8 cellular contexts compared by ENCODE assay signal in the genomic region with DNA sequence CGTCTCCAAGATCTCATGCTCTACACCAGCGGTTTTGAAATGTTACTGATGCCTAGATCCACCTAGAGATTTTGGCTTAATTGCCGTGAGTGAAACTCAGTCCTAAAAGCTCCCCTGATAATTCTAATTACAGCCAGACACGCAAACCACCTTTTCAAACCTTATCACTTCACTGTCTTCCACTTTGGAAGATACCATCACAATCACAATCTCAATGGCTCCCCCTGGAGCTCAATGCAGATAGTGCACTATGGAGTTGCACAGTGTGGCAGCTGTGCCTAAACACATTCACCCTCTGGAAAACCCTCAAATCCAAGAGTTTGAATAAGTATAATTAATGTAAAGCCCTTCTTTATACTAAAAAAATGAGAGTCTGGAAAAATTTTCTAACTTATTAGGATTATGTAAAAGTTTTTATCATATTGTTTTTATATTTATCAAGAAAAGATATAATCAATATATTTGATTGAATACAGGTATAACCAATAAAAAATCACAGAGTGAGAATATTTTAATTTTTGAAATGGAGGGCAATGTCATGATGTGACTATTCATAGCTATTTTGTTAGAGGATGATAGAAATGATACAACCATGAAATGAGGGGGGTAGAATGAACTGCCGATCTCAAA.
DNase-seq lines count a peak whose midpoint lies in the region; ATAC-seq and TF ChIP-seq lines count a peak whose summit lies in the region.

No MANE protein-coding gene starts in this region.

- peaks cover 3% of the 10 kb centered on the region; the same call in 1 of the 2 replicates for H3K9me1 ChIP-seq in IMR-90 (ENCODE audit: insufficient read depth, low read length)

- H2AK9ac ChIP-seq in IMR-90 (replicated peaks; ENCODE audit: low read depth, low read length, poor library complexity), result no peak overlapping the region

- TF ChIP-seq RAD21 in IMR-90 (IDR thresholded peaks at IDR 0.05; ENCODE audit: low read length), result peak; percentile 64

- intact Hi-C loops in IMR-90 (cut with micrococcal nuclease), result loop anchor here (1.0 to 5.0 kb wide), 3 partner anchors 312 to 641 kb away; no protein-coding TSS in a partner anchor

- no peak overlapping the region for H3K14ac ChIP-seq in IMR-90 (replicated peaks; ENCODE audit: low read depth, low read length)

- BruUV-seq in IMR-90 (replicated peaks; lab: Mats Ljungman, UMichigan), result no TSS peak

- no peaks in the 10 kb centered on the region for H3K79me2 ChIP-seq in hepatocyte

- H2BK15ac ChIP-seq in IMR-90 (ENCODE audit: low read depth, low read length), result peak overlapping the region; percentile 84; the same call in 2 of the 3 replicates

- H4K8ac ChIP-seq in IMR-90 (ENCODE audit: low read depth in 2 of 2, low read length in 2 of 2), result no peak overlapping the region

- H3K27me3 ChIP-seq in GM06990 (replicated peaks; ENCODE audit: control insufficient read depth, insufficient read depth, low read length) (no peaks in the 10 kb centered on the region), IMR-90 (ENCODE audit: control insufficient read depth, insufficient read depth, low read length) (no peaks in the 10 kb centered on the region), hepatocyte (no peaks in the 10 kb centered on the region)

- no peaks in the 10 kb centered on the region for H3K36me3 Mint-ChIP-seq in activated naive CD8-positive, alpha-beta T cell treated with anti-CD3 and anti-CD28 coated beads, Interleukin-2, amount 10 ng/mL, durations not matched to agents 7 days and 5 days

- H3K9me3 ChIP-seq in IMR-90 (ENCODE audit: control insufficient read depth, insufficient read depth, low read length) (no peaks in the 10 kb centered on the region), hepatocyte (ENCODE audit: low read depth) (no peaks in the 10 kb centered on the region)

- no peaks in the 10 kb centered on the region for H3K4me1 Mint-ChIP-seq in activated naive CD8-positive, alpha-beta T cell treated with anti-CD3 and anti-CD28 coated beads, Interleukin-2, amount 10 ng/mL, durations not matched to agents 7 days and 5 days

- H3K4ac ChIP-seq in IMR-90 (ENCODE audit: low read depth, low read length), result peak overlapping the region; percentile 33; the same call in 1 of the 2 replicates

- H3K27ac ChIP-seq in IMR-90 (ENCODE audit: insufficient read depth, low read length), result no peak overlapping the region
- H3K27ac ChIP-seq in hepatocyte, result no peak overlapping the region

- H2BK120ac ChIP-seq in IMR-90 (ENCODE audit: low read depth, low read length), result peak overlapping the region; percentile 44; the same call in 1 of the 2 replicates

- no peak overlapping the region for H4K5ac ChIP-seq in IMR-90 (ENCODE audit: low read depth, low read length)

- no peak for TF ChIP-seq POLR2A in IMR-90 (IDR thresholded peaks at IDR 0.05; ENCODE audit: low read depth, low read length)

- CTCF ChIA-PET in IMR-90 (lab: Yijun Ruan, JAX), result interaction anchor here (0.5 to 1.8 kb wide), 16 partner anchors 9 to 703 kb away, joined by 3 to 8 read pairs (median 4); no protein-coding TSS in a partner anchor

- peaks cover 8% of the 10 kb centered on the region for H3K4me1 ChIP-seq in IMR-90 (ENCODE audit: control insufficient read depth, insufficient read depth, low read length)
- H3K4me1 ChIP-seq in hepatocyte (ENCODE audit: insufficient read depth), result no peaks in the 10 kb centered on the region

- no peak overlapping the region for H3K18ac ChIP-seq in IMR-90 (ENCODE audit: low read depth, low read length)

- H3K4me2 ChIP-seq in IMR-90 (ENCODE audit: low read depth, low read length) (no peak overlapping the region), hepatocyte (no peak overlapping the region)

- DNase-seq in GM06990 (ENCODE audit: extremely low read depth, insufficient read length), result no peak
- DNase-seq in IMR-90, result peak; percentile 38
- peak; percentile 24 to 67 for DNase-seq in NOMO-1 (lab: John Stamatoyannopoulos, UW; ENCODE audit: unreplicated experiment in 2 of 2)
- DNase-seq in activated naive CD8-positive, alpha-beta T cell treated with anti-CD3 and anti-CD28 coated beads, Interleukin-2, amount 10 ng/mL, durations not matched to agents 7 days and 5 days, result peak; percentile 37
- peak; percentile 68 for DNase-seq in hepatocyte (ENCODE audit: low spot score)
- peak; percentile 4 to 44 for DNase-seq in stimulated activated CD4-positive, alpha-beta T cell treated with anti-CD3 and anti-CD28 coated beads, Interleukin-12 subunit alpha, Interleukin-12 subunit beta, amount 100 ng/mL, for 24 hours (ENCODE audit: low read depth in 2 of 2)
- DNase-seq in GM19238 (ENCODE audit: insufficient read length, low spot score), result no peak

- no peak overlapping the region for H3K27ac Mint-ChIP-seq in activated naive CD8-positive, alpha-beta T cell treated with anti-CD3 and anti-CD28 coated beads, Interleukin-2, amount 10 ng/mL, durations not matched to agents 7 days and 5 days

- H2AK5ac ChIP-seq in IMR-90 (ENCODE audit: low read depth, low read length), result no peak overlapping the region

- dilution Hi-C loops in IMR-90 (cut with HindIII; ENCODE audit: low sequenced_read_pairs, unreplicated experiment), result no loop called here

- H4K91ac ChIP-seq in IMR-90 (ENCODE audit: insufficient read depth, low read depth, low read length), result 0 out of 2 replicates have a peak overlapping the region, but pooled peaks have one; percentile 9

- H3K23ac ChIP-seq in IMR-90 (ENCODE audit: low read depth, low read length), result no peak overlapping the region

- no peaks in the 10 kb centered on the region for H3K9me3 Mint-ChIP-seq in activated naive CD8-positive, alpha-beta T cell treated with anti-CD3 and anti-CD28 coated beads, Interleukin-2, amount 10 ng/mL, durations not matched to agents 7 days and 5 days

- no peak overlapping the region for H3K9ac ChIP-seq in IMR-90 (ENCODE audit: low read depth, low read length)

- peak; percentile 91 for ATAC-seq in GM21723 (IDR thresholded peaks at IDR 0.05; ENCODE audit: unreplicated experiment)
- ATAC-seq in IMR-90 (ENCODE audit: low read depth), result peak; percentile 63; the same call in 1 of the 2 replicates
- no peak for ATAC-seq in activated naive CD8-positive, alpha-beta T cell treated with anti-CD3 and anti-CD28 coated beads, Interleukin-2, amount 10 ng/mL, durations not matched to agents 7 days and 5 days (ENCODE audit: low read depth)

- peaks cover 2% of the 10 kb centered on the region for H3K27me3 Mint-ChIP-seq in activated naive CD8-positive, alpha-beta T cell treated with anti-CD3 and anti-CD28 coated beads, Interleukin-2, amount 10 ng/mL, durations not matched to agents 7 days and 5 days

- H3K4me3 ChIP-seq in GM06990 (replicated peaks; ENCODE audit: low read depth, low read length), result no peak overlapping the region
- no peak overlapping the region for H3K4me3 ChIP-seq in IMR-90 (ENCODE audit: insufficient read depth, low read depth, low read length)
- no peak overlapping the region for H3K4me3 ChIP-seq in hepatocyte

- H3K36me3 ChIP-seq in GM06990 (ENCODE audit: control insufficient read depth, insufficient read depth, low read length), result no peaks in the 10 kb centered on the region
- no peaks in the 10 kb centered on the region for H3K36me3 ChIP-seq in IMR-90 (ENCODE audit: control insufficient read depth, insufficient read depth, low read length)
- H3K36me3 ChIP-seq in hepatocyte (replicated peaks; ENCODE audit: insufficient read depth, low read depth), result no peaks in the 10 kb centered on the region

- H2BK20ac ChIP-seq in IMR-90 (ENCODE audit: low read depth, low read length), result peak overlapping the region; percentile 20; the same call in 1 of the 2 replicates

- peak; percentile 88 for TF ChIP-seq CTCF in GM06990 (IDR thresholded peaks at IDR 0.05; ENCODE audit: insufficient read depth, low read length, poor library complexity, severe bottlenecking)
- peak; percentile 64 for TF ChIP-seq CTCF in IMR-90 (conservative IDR thresholded peaks at IDR 0.05; ENCODE audit: low read depth, low read length)
- peak; percentile 69 for TF ChIP-seq CTCF in hepatocyte (IDR thresholded peaks at IDR 0.05; ENCODE audit: poor library complexity)

- POLR2A ChIA-PET in IMR-90 (lab: Charles Lee; ENCODE audit: unreplicated experiment), result no interaction called here
- POLR2A ChIA-PET in activated naive CD8-positive, alpha-beta T cell treated with anti-CD3 and anti-CD28 coated beads, Interleukin-2, amount 10 ng/mL, durations not matched to agents 7 days and 5 days (lab: Charles Lee), result no interaction called here

- H3K9me2 ChIP-seq in hepatocyte (replicated peaks; ENCODE audit: insufficient read depth), result no peaks in the 10 kb centered on the region

- no peak overlapping the region for H3K4me3 Mint-ChIP-seq in activated naive CD8-positive, alpha-beta T cell treated with anti-CD3 and anti-CD28 coated beads, Interleukin-2, amount 10 ng/mL, durations not matched to agents 7 days and 5 days

- in situ Hi-C loops in IMR-90 (cut with MboI; ENCODE audit: low sequenced_read_pairs), result no loop called here

- H4K20me1 ChIP-seq in IMR-90 (ENCODE audit: insufficient read depth, low read length), result no peaks in the 10 kb centered on the region
- H4K20me1 ChIP-seq in hepatocyte (ENCODE audit: insufficient read depth, poor library complexity, severe bottlenecking), result no peaks in the 10 kb centered on the region

- WGBS in IMR-90 (ENCODE audit: extremely low coverage in 2 of 2, insufficient read length in 1 of 2), 2 experiments, result 70% methylated on average over 3 of the region's 5 CpGs; no CpG with 5 or more reads in 1 of the 2 experiments
- 51% methylated on average over 5 of the region's 5 CpGs for WGBS in hepatocyte (ENCODE audit: low lambda C conversion rate, missing lambda C conversion rate)

- H3K79me1 ChIP-seq in IMR-90 (ENCODE audit: low read depth in 1 of 2, low read length in 2 of 2), result no peaks in the 10 kb centered on the region

- no peak overlapping the region for H2BK5ac ChIP-seq in IMR-90 (ENCODE audit: low read depth, low read length, poor library complexity, severe bottlenecking)

- H2AFZ ChIP-seq in IMR-90 (replicated peaks; ENCODE audit: low read length, poor library complexity) (no peak overlapping the region), hepatocyte (no peak overlapping the region)

- no peak overlapping the region for H3K56ac ChIP-seq in IMR-90 (ENCODE audit: extremely low read depth, insufficient read depth, low read length)

TF ChIP-seq in IMR-90, 13 proteins besides CTCF, POLR2A, EP300 and RAD21 (continues in another document):
- TF ChIP-seq FOS (IDR thresholded peaks at IDR 0.05; ENCODE audit: low read depth, low read length) (no peak), SMC3 (IDR thresholded peaks at IDR 0.05; ENCODE audit: low read depth, low read length) (peak; percentile 52)
- TF ChIP-seq, protein P1, sequence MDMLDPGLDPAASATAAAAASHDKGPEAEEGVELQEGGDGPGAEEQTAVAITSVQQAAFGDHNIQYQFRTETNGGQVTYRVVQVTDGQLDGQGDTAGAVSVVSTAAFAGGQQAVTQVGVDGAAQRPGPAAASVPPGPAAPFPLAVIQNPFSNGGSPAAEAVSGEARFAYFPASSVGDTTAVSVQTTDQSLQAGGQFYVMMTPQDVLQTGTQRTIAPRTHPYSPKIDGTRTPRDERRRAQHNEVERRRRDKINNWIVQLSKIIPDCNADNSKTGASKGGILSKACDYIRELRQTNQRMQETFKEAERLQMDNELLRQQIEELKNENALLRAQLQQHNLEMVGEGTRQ (IDR thresholded peaks at IDR 0.05; ENCODE audit: low read depth, low read length), result no peak

Comparison
In these comparisons a context has a peak if more than half of its experiments do, and no peak if none do; other contexts are left out.
1. DNase-seq: peak in IMR-90 (single experiment), NOMO-1 (2 of 2), activated naive CD8-positive, alpha-beta T cell treated with anti-CD3 and anti-CD28 coated beads, Interleukin-2, amount 10 ng/mL, durations not matched to agents 7 days and 5 days (single experiment), hepatocyte (single experiment) and stimulated activated CD4-positive, alpha-beta T cell treated with anti-CD3 and anti-CD28 coated beads, Interleukin-12 subunit alpha, Interleukin-12 subunit beta, amount 100 ng/mL, for 24 hours (2 of 2); none in GM06990 (single experiment) and GM19238 (single experiment).
2. Peak in every context shown above with its lines, with median percentiles within 50 percentile points of each other: CTCF ChIP-seq.